ENCODE assay signal across 1 cellular context in the genomic region with DNA sequence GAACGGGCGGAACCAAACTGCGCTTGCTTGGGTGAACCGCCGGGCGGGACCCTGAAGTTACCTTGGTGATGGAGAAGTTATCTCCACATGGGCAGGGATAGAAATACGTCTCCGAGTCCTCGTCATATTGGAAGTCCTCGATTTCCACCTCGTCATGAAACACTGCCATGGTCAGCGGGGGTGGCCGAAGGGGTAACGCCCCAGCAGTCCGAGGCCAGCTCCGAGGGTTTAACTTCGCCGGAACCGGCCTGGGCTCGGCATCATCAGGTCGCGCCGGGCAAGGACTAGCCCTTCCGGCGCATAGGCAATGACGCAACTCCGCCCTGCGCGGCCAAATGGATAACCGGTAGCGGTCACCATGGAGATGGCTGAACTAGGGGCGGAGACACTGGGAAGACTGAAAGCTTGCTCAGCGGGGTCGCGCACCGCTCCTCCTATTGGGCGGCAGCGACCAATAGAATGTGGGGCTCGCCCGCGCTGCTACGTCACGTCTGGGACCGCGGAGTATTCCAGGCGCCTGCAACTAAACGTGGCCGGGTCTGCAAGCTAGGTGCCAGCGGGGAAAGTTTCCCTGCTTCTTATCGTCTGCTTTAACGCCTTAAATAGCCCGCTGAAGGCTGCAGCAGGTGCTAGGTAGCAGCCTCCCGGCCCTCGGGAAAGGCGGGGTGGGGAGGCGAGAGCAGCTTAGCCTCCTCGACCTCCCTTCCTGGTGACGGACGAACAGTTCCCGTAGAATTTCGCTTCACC.
TF ChIP-seq lines count a peak whose summit lies in the region.

Gene DPH3, minus strand, starts transcription at position 236 of the 747 bp plus-strand sequence. Its CDS starts 67 bp downstream, at position 169.
A gene with protein sequence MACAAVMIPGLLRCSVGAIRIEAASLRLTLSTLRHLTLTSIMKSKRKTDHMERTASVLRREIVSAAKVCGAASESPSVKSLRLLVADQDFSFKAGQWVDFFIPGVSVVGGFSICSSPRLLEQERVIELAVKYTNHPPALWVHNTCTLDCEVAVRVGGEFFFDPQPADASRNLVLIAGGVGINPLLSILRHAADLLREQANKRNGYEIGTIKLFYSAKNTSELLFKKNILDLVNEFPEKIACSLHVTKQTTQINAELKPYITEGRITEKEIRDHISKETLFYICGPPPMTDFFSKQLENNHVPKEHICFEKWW (plus strand): TSS at position 505 of the 747 bp plus-strand sequence. CDS start 5,741 bp downstream, outside the sequence.

TF ChIP-seq in K562, 482 proteins besides CTCF, POLR2A, EP300 and RAD21 (continued from another document and continues in another):
- TF ChIP-seq, protein P1, sequence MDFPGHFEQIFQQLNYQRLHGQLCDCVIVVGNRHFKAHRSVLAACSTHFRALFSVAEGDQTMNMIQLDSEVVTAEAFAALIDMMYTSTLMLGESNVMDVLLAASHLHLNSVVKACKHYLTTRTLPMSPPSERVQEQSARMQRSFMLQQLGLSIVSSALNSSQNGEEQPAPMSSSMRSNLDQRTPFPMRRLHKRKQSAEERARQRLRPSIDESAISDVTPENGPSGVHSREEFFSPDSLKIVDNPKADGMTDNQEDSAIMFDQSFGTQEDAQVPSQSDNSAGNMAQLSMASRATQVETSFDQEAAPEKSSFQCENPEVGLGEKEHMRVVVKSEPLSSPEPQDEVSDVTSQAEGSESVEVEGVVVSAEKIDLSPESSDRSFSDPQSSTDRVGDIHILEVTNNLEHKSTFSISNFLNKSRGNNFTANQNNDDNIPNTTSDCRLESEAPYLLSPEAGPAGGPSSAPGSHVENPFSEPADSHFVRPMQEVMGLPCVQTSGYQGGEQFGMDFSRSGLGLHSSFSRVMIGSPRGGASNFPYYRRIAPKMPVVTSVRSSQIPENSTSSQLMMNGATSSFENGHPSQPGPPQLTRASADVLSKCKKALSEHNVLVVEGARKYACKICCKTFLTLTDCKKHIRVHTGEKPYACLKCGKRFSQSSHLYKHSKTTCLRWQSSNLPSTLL (IDR thresholded peaks at IDR 0.05): no peak
- no peak for TF ChIP-seq PHB2 (IDR thresholded peaks at IDR 0.05; ENCODE audit: low read depth)
- TF ChIP-seq ZNF75A (CRISPR knock-in tag; IDR thresholded peaks at IDR 0.05): 0 out of 2 replicates have a peak, but pooled peaks have one; percentile 32
- TF ChIP-seq E2F3 (CRISPR knock-in tag; IDR thresholded peaks at IDR 0.05): peak; percentile 64
- no peak for TF ChIP-seq ZBTB34 (CRISPR knock-in tag; IDR thresholded peaks at IDR 0.05)
- TF ChIP-seq, protein P2, sequence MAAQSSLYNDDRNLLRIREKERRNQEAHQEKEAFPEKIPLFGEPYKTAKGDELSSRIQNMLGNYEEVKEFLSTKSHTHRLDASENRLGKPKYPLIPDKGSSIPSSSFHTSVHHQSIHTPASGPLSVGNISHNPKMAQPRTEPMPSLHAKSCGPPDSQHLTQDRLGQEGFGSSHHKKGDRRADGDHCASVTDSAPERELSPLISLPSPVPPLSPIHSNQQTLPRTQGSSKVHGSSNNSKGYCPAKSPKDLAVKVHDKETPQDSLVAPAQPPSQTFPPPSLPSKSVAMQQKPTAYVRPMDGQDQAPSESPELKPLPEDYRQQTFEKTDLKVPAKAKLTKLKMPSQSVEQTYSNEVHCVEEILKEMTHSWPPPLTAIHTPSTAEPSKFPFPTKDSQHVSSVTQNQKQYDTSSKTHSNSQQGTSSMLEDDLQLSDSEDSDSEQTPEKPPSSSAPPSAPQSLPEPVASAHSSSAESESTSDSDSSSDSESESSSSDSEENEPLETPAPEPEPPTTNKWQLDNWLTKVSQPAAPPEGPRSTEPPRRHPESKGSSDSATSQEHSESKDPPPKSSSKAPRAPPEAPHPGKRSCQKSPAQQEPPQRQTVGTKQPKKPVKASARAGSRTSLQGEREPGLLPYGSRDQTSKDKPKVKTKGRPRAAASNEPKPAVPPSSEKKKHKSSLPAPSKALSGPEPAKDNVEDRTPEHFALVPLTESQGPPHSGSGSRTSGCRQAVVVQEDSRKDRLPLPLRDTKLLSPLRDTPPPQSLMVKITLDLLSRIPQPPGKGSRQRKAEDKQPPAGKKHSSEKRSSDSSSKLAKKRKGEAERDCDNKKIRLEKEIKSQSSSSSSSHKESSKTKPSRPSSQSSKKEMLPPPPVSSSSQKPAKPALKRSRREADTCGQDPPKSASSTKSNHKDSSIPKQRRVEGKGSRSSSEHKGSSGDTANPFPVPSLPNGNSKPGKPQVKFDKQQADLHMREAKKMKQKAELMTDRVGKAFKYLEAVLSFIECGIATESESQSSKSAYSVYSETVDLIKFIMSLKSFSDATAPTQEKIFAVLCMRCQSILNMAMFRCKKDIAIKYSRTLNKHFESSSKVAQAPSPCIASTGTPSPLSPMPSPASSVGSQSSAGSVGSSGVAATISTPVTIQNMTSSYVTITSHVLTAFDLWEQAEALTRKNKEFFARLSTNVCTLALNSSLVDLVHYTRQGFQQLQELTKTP (IDR thresholded peaks at IDR 0.05; ENCODE audit: low read depth in 1 of 2, partially characterized antibody in 2 of 2): peak in 1 of 2 experiments; percentile 41
- TF ChIP-seq FOXJ3 (CRISPR knock-in tag; IDR thresholded peaks at IDR 0.05): no peak
- no peak for TF ChIP-seq ZNF184 (CRISPR knock-in tag; IDR thresholded peaks at IDR 0.05)
- no peak for TF ChIP-seq ZNF124 (CRISPR knock-in tag; IDR thresholded peaks at IDR 0.05)
- no peak for TF ChIP-seq MTA2 (IDR thresholded peaks at IDR 0.05; ENCODE audit: low read depth)
- TF ChIP-seq THAP7 (CRISPR knock-in tag; IDR thresholded peaks at IDR 0.05): no peak
- no peak for TF ChIP-seq SETDB1 (IDR thresholded peaks at IDR 0.05; ENCODE audit: low read length)
- 0 out of 4 replicates have a peak, but pooled peaks of 1 of the 2 experiments have one; percentile 50 for TF ChIP-seq ARNT (IDR thresholded peaks at IDR 0.05)
- peak; percentile 98 for TF ChIP-seq KLF1 (tag; IDR thresholded peaks at IDR 0.05)
- TF ChIP-seq, protein P3, sequence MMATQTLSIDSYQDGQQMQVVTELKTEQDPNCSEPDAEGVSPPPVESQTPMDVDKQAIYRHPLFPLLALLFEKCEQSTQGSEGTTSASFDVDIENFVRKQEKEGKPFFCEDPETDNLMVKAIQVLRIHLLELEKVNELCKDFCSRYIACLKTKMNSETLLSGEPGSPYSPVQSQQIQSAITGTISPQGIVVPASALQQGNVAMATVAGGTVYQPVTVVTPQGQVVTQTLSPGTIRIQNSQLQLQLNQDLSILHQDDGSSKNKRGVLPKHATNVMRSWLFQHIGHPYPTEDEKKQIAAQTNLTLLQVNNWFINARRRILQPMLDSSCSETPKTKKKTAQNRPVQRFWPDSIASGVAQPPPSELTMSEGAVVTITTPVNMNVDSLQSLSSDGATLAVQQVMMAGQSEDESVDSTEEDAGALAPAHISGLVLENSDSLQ (IDR thresholded peaks at IDR 0.05): peak; percentile 89
- TF ChIP-seq, protein P4, sequence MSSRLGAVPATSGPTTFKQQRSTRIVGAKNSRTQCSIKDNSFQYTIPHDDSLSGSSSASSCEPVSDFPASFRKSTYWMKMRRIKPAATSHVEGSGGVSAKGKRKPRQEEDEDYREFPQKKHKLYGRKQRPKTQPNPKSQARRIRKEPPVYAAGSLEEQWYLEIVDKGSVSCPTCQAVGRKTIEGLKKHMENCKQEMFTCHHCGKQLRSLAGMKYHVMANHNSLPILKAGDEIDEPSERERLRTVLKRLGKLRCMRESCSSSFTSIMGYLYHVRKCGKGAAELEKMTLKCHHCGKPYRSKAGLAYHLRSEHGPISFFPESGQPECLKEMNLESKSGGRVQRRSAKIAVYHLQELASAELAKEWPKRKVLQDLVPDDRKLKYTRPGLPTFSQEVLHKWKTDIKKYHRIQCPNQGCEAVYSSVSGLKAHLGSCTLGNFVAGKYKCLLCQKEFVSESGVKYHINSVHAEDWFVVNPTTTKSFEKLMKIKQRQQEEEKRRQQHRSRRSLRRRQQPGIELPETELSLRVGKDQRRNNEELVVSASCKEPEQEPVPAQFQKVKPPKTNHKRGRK (tag; IDR thresholded peaks at IDR 0.05): no peak
- TF ChIP-seq FIP1L1 (IDR thresholded peaks at IDR 0.05; ENCODE audit: low read depth, low read length, poor library complexity, severe bottlenecking): peak; percentile 57
- TF ChIP-seq, protein P5, sequence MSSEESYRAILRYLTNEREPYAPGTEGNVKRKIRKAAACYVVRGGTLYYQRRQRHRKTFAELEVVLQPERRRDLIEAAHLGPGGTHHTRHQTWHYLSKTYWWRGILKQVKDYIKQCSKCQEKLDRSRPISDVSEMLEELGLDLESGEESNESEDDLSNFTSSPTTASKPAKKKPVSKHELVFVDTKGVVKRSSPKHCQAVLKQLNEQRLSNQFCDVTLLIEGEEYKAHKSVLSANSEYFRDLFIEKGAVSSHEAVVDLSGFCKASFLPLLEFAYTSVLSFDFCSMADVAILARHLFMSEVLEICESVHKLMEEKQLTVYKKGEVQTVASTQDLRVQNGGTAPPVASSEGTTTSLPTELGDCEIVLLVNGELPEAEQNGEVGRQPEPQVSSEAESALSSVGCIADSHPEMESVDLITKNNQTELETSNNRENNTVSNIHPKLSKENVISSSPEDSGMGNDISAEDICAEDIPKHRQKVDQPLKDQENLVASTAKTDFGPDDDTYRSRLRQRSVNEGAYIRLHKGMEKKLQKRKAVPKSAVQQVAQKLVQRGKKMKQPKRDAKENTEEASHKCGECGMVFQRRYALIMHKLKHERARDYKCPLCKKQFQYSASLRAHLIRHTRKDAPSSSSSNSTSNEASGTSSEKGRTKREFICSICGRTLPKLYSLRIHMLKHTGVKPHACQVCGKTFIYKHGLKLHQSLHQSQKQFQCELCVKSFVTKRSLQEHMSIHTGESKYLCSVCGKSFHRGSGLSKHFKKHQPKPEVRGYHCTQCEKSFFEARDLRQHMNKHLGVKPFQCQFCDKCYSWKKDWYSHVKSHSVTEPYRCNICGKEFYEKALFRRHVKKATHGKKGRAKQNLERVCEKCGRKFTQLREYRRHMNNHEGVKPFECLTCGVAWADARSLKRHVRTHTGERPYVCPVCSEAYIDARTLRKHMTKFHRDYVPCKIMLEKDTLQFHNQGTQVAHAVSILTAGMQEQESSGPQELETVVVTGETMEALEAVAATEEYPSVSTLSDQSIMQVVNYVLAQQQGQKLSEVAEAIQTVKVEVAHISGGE (CRISPR knock-in tag; IDR thresholded peaks at IDR 0.05): peak; percentile 73 to 96 (median 82); a peak in 5 of 6 replicates
- TF ChIP-seq, protein P6, sequence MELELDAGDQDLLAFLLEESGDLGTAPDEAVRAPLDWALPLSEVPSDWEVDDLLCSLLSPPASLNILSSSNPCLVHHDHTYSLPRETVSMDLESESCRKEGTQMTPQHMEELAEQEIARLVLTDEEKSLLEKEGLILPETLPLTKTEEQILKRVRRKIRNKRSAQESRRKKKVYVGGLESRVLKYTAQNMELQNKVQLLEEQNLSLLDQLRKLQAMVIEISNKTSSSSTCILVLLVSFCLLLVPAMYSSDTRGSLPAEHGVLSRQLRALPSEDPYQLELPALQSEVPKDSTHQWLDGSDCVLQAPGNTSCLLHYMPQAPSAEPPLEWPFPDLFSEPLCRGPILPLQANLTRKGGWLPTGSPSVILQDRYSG (tag; conservative IDR thresholded peaks at IDR 0.05; ENCODE audit: low read depth): 0 out of 2 replicates have a peak, but pooled peaks have one; percentile 31
- 0 out of 2 replicates have a peak, but pooled peaks have one; percentile 52 for TF ChIP-seq HIVEP1 (CRISPR knock-in tag; IDR thresholded peaks at IDR 0.05)
- TF ChIP-seq PHF8 (IDR thresholded peaks at IDR 0.05; ENCODE audit: borderline replicate concordance, low read length): peak; percentile 89
- peak; percentile 52; the same call in 1 of the 2 replicates for TF ChIP-seq SMAD4 (CRISPR knock-in tag; conservative IDR thresholded peaks at IDR 0.05)
- no peak for TF ChIP-seq IRF9 (tag; IDR thresholded peaks at IDR 0.05)
- peak; percentile 89 for TF ChIP-seq POLR2B (IDR thresholded peaks at IDR 0.05; ENCODE audit: low read depth, partially characterized antibody)
- TF ChIP-seq RCOR1 (IDR thresholded peaks at IDR 0.05; ENCODE audit: borderline replicate concordance in 1 of 2, low read depth in 2 of 2, low read length in 2 of 2): peak in 1 of 2 experiments; percentile 69; a peak in 2 of 4 replicates
- no peak for TF ChIP-seq TRIM28 (IDR thresholded peaks at IDR 0.05)
- no peak; a peak in 1 of 4 replicates for TF ChIP-seq ZMIZ1 (IDR thresholded peaks at IDR 0.05; ENCODE audit: low read depth in 2 of 2, low read length in 2 of 2)
- TF ChIP-seq TBP (optimal IDR thresholded peaks at IDR 0.05; ENCODE audit: low read depth, low read length): peak; percentile 80
